Comparison of ENCODE assay signal across 1 cellular context in genomic region chr5:143142596-143143435, GRCh38.
TF ChIP-seq lines count a peak whose summit lies in the region.

No MANE protein-coding gene starts in this region.

TF ChIP-seq in HepG2, 621 proteins besides CTCF, POLR2A, EP300 and RAD21 (continued from another document):
- TF ChIP-seq MAZ (IDR thresholded peaks at IDR 0.05; ENCODE audit: borderline replicate concordance, low read depth, low read length) (no peak), MAZ (CRISPR knock-in tag; IDR thresholded peaks at IDR 0.05; ENCODE audit: low read depth) (no peak), STAT5B (CRISPR knock-in tag; IDR thresholded peaks at IDR 0.05) (no peak), DBP (CRISPR knock-in tag; IDR thresholded peaks at IDR 0.05; ENCODE audit: not compliant biosample characterization) (no peak)
